In genomic region chr5:132230871-132231270, GRCh38 we compare ENCODE assay signal across 20 cellular contexts. TPM values are rescaled to one million over a fixed set of nuclear protein-coding genes. Genes with fewer than 3 reads are reported as not detected.
DNase-seq lines count a peak whose midpoint lies in the region; ATAC-seq and TF ChIP-seq lines count a peak whose summit lies in the region.
"Had no signal": no experiment of that assay in that cellular context is flagged by ENCODE, and none has a peak within 500 bp of the region (broad histone marks: within the 10 kb centered on the region; RNA-seq: fewer than 3 reads in every experiment).

No MANE protein-coding gene starts in this region.

- H3K4me3 ChIP-seq in adrenal gland, result no peak overlapping the region
- H3K4me3 ChIP-seq in gastrocnemius medialis, result no peak overlapping the region
- H3K4me3 ChIP-seq in left ventricle myocardium inferior, result no peak overlapping the region
- H3K4me3 ChIP-seq: A549, PC-9 had no signal

- in situ Hi-C loops in gastrocnemius medialis (cut with MboI; ENCODE audit: low sequenced_read_pairs in 4 of 4), result no loop called here

- peak; percentile 13 for DNase-seq in activated CD8-positive, alpha-beta memory T cell treated with anti-CD3 and anti-CD28 coated beads, Interleukin-2, amount 50 U/mL, for 48 hours
- no peak for DNase-seq in activated CD8-positive, alpha-beta memory T cell treated with anti-CD3 and anti-CD28 coated beads for 24 hours
- DNase-seq in adrenal gland (peak in 4 of 7 donors; percentile 1 to 35 (median 4)), neural crest cell (ENCODE audit: low read depth, low spot score) (no peak), type B pancreatic cell (ENCODE audit: extremely low spot score, unreplicated experiment) (no peak), gastrocnemius medialis (no peak), left ventricle myocardium inferior (no peak), 8988T (no peak)
- DNase-seq: COR-L47, DMS153, GOT3, MV-4-11, NCI-H1417 treated with DMSO at 0.1 percent for 48 hours, NCI-H2029 treated with DMSO at 0.1 percent for 48 hours, NCI-H2171 treated with DMSO at 0.1 percent for 48 hours, NCI-H82, PC-9 had no signal

- no peaks in the 10 kb centered on the region for H3K9me3 Mint-ChIP-seq in neural crest cell
- peaks cover 4% of the 10 kb centered on the region for H3K9me3 Mint-ChIP-seq in type B pancreatic cell

- peaks cover 5% of the 10 kb centered on the region for H3K4me1 Mint-ChIP-seq in neural crest cell
- peaks cover 9% of the 10 kb centered on the region for H3K4me1 Mint-ChIP-seq in type B pancreatic cell (ENCODE audit: unreplicated experiment)

- H3K27me3 Mint-ChIP-seq in neural crest cell (ENCODE audit: low read depth) (peaks cover 26% of the 10 kb centered on the region), type B pancreatic cell (peaks cover 12% of the 10 kb centered on the region)

- TF ChIP-seq POLR2A in adrenal gland (IDR thresholded peaks at IDR 0.05), result no peak
- TF ChIP-seq POLR2A in gastrocnemius medialis (IDR thresholded peaks at IDR 0.05), result no peak

- H3K9me3 ChIP-seq in adrenal gland (replicated peaks in 1 of 3) (no peaks in the 10 kb centered on the region), gastrocnemius medialis (no peaks in the 10 kb centered on the region), left ventricle myocardium inferior (replicated peaks) (no peaks in the 10 kb centered on the region)
- H3K9me3 ChIP-seq: A549 had no signal

- WGBS in adrenal gland, 4 donors, result 87 to 93% (median 91%) methylated on average over 9 of the region's 9 CpGs

- intact Hi-C loops in adrenal gland (cut with DNase I), result no loop called here
- intact Hi-C loops in gastrocnemius medialis (cut with DNase I; ENCODE audit: low total_unique reads), result no loop called here
- intact Hi-C loops in left ventricle myocardium inferior (cut with micrococcal nuclease), result no loop called here

- H3K27ac ChIP-seq in adrenal gland (no peak overlapping the region), gastrocnemius medialis (no peak overlapping the region), left ventricle myocardium inferior (replicated peaks) (no peak overlapping the region)
- H3K27ac ChIP-seq: A549, PC-9 had no signal

- H3K27me3 ChIP-seq in adrenal gland, result no peaks in the 10 kb centered on the region
- H3K27me3 ChIP-seq in gastrocnemius medialis, result no peaks in the 10 kb centered on the region
- H3K27me3 ChIP-seq in left ventricle myocardium inferior (ENCODE audit: low read depth), result no peaks in the 10 kb centered on the region

- no peaks in the 10 kb centered on the region for H3K36me3 ChIP-seq in adrenal gland (replicated peaks in 1 of 2)
- no peaks in the 10 kb centered on the region for H3K36me3 ChIP-seq in gastrocnemius medialis
- no peaks in the 10 kb centered on the region for H3K36me3 ChIP-seq in left ventricle myocardium inferior

- no peak for TF ChIP-seq CTCF in adrenal gland (IDR thresholded peaks at IDR 0.05)
- no peak for TF ChIP-seq CTCF in neural crest cell (conservative IDR thresholded peaks at IDR 0.05)
- TF ChIP-seq CTCF in type B pancreatic cell (conservative IDR thresholded peaks at IDR 0.05), result no peak
- TF ChIP-seq CTCF in gastrocnemius medialis (IDR thresholded peaks at IDR 0.05 in 4 of 5, conservative IDR thresholded peaks at IDR 0.05 in 1 of 5), result no peak
- TF ChIP-seq CTCF in left ventricle myocardium inferior (IDR thresholded peaks at IDR 0.05; ENCODE audit: borderline replicate concordance), result no peak

- no peaks in the 10 kb centered on the region for H3K36me3 Mint-ChIP-seq in neural crest cell (ENCODE audit: low read depth)
- no peaks in the 10 kb centered on the region for H3K36me3 Mint-ChIP-seq in type B pancreatic cell
- H3K36me3 Mint-ChIP-seq: CD14-positive monocyte had no signal

- no peak for ATAC-seq in gastrocnemius medialis
- ATAC-seq: A549 had no signal

- H3K27ac Mint-ChIP-seq in neural crest cell (ENCODE audit: unreplicated experiment) (no peak overlapping the region), type B pancreatic cell (no peak overlapping the region)

- H3K4me1 ChIP-seq in adrenal gland (replicated peaks in 1 of 2), result peaks cover 0 to 11% of the 10 kb centered on the region in 2 donors
- H3K4me1 ChIP-seq in gastrocnemius medialis, result peaks cover 9 to 12% of the 10 kb centered on the region in 2 donors
- peaks cover 26% of the 10 kb centered on the region for H3K4me1 ChIP-seq in left ventricle myocardium inferior

- H3K4me3 Mint-ChIP-seq in neural crest cell, result peak overlapping the region; percentile 43
- H3K4me3 Mint-ChIP-seq in type B pancreatic cell, result peak overlapping the region; percentile 13
- H3K4me3 Mint-ChIP-seq: CD14-positive monocyte had no signal

RNA-seq across cellular contexts. Expression of gene P4HA2, which starts 3.2 kb away (rescaled TPM):
- 10 to 100 TPM in 7 of 8 donors, 1 to 10 TPM in 1; 9.9 to 34.0 (median 16.8) TPM for total RNA-seq in adrenal gland
- polyA plus RNA-seq in adrenal gland, result 10 to 100 TPM; 10.3 to 12.6 (median 11.6) TPM
- 10.8 and 11.3 TPM in 2 replicates for total RNA-seq in neural crest cell
- 38.5 and 56.3 TPM in 2 replicates for total RNA-seq in type B pancreatic cell (ENCODE audit: low replicate concordance)
- total RNA-seq in gastrocnemius medialis, result 10 to 100 TPM in 2 of 4 donors, 1 to 10 TPM in 2; 5.8 to 15.7 (median 10.3) TPM
- 80.5 TPM for total RNA-seq in left ventricle myocardium inferior

RNA-seq across cellular contexts. Expression of gene PDLIM4, which starts 26.6 kb away (rescaled TPM):
- total RNA-seq in adrenal gland, result 10 to 100 TPM in 1 of 8 donors, 1 to 10 TPM in 6, under 1 TPM in 1; 0.87 to 11.7 (median 4.3) TPM
- 10 to 100 TPM in 2 of 3 donors, 1 to 10 TPM in 1; 2.8 to 20.2 (median 14.3) TPM for polyA plus RNA-seq in adrenal gland
- 37.4 and 38.0 TPM in 2 replicates for total RNA-seq in neural crest cell
- total RNA-seq in type B pancreatic cell (ENCODE audit: low replicate concordance), result 40.0 and 43.8 TPM in 2 replicates
- 1 to 10 TPM in 3 of 4 donors, under 1 TPM in 1; 0.66 to 8.0 (median 5.3) TPM for total RNA-seq in gastrocnemius medialis
- total RNA-seq in left ventricle myocardium inferior, result 4.8 TPM
- total RNA-seq: NCI-H460 had no signal
- polyA plus RNA-seq: CD14-positive monocyte had no signal

Comparison
In these comparisons a context has a peak if more than half of its experiments do, and no peak if none do; other contexts are left out.
1. DNase-seq: peak in activated CD8-positive, alpha-beta memory T cell treated with anti-CD3 and anti-CD28 coated beads, Interleukin-2, amount 50 U/mL, for 48 hours (single experiment) and adrenal gland (4 of 7); none in activated CD8-positive, alpha-beta memory T cell treated with anti-CD3 and anti-CD28 coated beads for 24 hours (single experiment), neural crest cell (single experiment), type B pancreatic cell (single experiment), gastrocnemius medialis (0 of 2), left ventricle myocardium inferior (single experiment) and 8988T (single experiment).